Comparison of ENCODE assay signal across 8 cellular contexts in genomic region chr11:44627911-44628729, GRCh38.
DNase-seq lines count a peak whose midpoint lies in the region; ATAC-seq and TF ChIP-seq lines count a peak whose summit lies in the region.

No MANE protein-coding gene starts in this region.

- no peaks in the 10 kb centered on the region for H3K36me3 Mint-ChIP-seq in WTC11

- DNase-seq in COLO668 (lab: John Stamatoyannopoulos, UW; ENCODE audit: unreplicated experiment), result peak; percentile 45
- DNase-seq in LHCN-M2 (ENCODE audit: low read depth), result peak; percentile 79
- peak; percentile 95 for DNase-seq in cerebellum (ENCODE audit: low spot score)
- peak; percentile 77 for DNase-seq in mucosa of gallbladder (ENCODE audit: low spot score)
- DNase-seq in WTC11 (ENCODE audit: low spot score), result no peak
- no peak for DNase-seq in amniotic stem cell (lab: John Stamatoyannopoulos, UW)

- peaks cover 15% of the 10 kb centered on the region for H3K4me1 Mint-ChIP-seq in WTC11

- peaks cover 9% of the 10 kb centered on the region for H3K9me3 Mint-ChIP-seq in WTC11

- H3K27ac Mint-ChIP-seq in WTC11, result no peak overlapping the region

- TF ChIP-seq CTCF in WTC11 (IDR thresholded peaks at IDR 0.05), result no peak

- CTCF ChIA-PET in WTC11 (lab: Charles Lee), result interaction anchor here (0.8 to 2.4 kb wide), 6 partner anchors 10 to 477 kb away, joined by 3 to 10 read pairs (median 4); no protein-coding TSS in a partner anchor

- peaks cover 3% of the 10 kb centered on the region for H3K27me3 Mint-ChIP-seq in WTC11 (ENCODE audit: low read depth)

- no peak overlapping the region for H3K4me3 Mint-ChIP-seq in WTC11

- peak; percentile 61 for ATAC-seq in GM19438 (IDR thresholded peaks at IDR 0.05; ENCODE audit: low read depth, unreplicated experiment)
- ATAC-seq in WTC11, result no peak
- no peak for ATAC-seq in GM19397 (IDR thresholded peaks at IDR 0.05; ENCODE audit: unreplicated experiment)

- POLR2A ChIA-PET in WTC11 (lab: Charles Lee), result interaction anchor here (0.8 kb wide), 1 partner anchor 9 kb away, joined by 3 read pairs; no protein-coding TSS in a partner anchor

TF ChIP-seq in WTC11, 78 proteins besides CTCF, POLR2A, EP300 and RAD21:
- TF ChIP-seq KAT7 (CRISPR knock-in tag; IDR thresholded peaks at IDR 0.05; ENCODE audit: borderline replicate concordance) (no peak), ZNF121 (CRISPR knock-in tag; IDR thresholded peaks at IDR 0.05) (no peak), MYBL2 (CRISPR knock-in tag; IDR thresholded peaks at IDR 0.05) (no peak), SOX15 (CRISPR knock-in tag; IDR thresholded peaks at IDR 0.05) (no peak), EMX1 (CRISPR knock-in tag; IDR thresholded peaks at IDR 0.05) (no peak), SP1 (CRISPR knock-in tag; conservative IDR thresholded peaks at IDR 0.05) (no peak), MAX (CRISPR knock-in tag; IDR thresholded peaks at IDR 0.05) (no peak), HMGXB4 (CRISPR knock-in tag; IDR thresholded peaks at IDR 0.05) (no peak)
- TF ChIP-seq, protein P1, sequence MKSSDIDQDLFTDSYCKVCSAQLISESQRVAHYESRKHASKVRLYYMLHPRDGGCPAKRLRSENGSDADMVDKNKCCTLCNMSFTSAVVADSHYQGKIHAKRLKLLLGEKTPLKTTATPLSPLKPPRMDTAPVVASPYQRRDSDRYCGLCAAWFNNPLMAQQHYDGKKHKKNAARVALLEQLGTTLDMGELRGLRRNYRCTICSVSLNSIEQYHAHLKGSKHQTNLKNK (CRISPR knock-in tag; IDR thresholded peaks at IDR 0.05), result no peak
- TF ChIP-seq, protein P2, sequence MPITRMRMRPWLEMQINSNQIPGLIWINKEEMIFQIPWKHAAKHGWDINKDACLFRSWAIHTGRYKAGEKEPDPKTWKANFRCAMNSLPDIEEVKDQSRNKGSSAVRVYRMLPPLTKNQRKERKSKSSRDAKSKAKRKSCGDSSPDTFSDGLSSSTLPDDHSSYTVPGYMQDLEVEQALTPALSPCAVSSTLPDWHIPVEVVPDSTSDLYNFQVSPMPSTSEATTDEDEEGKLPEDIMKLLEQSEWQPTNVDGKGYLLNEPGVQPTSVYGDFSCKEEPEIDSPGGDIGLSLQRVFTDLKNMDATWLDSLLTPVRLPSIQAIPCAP (CRISPR knock-in tag; IDR thresholded peaks at IDR 0.05), result no peak

Comparison
In these comparisons a context has a peak if more than half of its experiments do, and no peak if none do; other contexts are left out.
1. DNase-seq: peak in COLO668 (single experiment), LHCN-M2 (single experiment), cerebellum (single experiment) and mucosa of gallbladder (single experiment); none in WTC11 (single experiment) and amniotic stem cell (single experiment).